Comparison of ENCODE assay signal across 8 cellular contexts in the genomic region with DNA sequence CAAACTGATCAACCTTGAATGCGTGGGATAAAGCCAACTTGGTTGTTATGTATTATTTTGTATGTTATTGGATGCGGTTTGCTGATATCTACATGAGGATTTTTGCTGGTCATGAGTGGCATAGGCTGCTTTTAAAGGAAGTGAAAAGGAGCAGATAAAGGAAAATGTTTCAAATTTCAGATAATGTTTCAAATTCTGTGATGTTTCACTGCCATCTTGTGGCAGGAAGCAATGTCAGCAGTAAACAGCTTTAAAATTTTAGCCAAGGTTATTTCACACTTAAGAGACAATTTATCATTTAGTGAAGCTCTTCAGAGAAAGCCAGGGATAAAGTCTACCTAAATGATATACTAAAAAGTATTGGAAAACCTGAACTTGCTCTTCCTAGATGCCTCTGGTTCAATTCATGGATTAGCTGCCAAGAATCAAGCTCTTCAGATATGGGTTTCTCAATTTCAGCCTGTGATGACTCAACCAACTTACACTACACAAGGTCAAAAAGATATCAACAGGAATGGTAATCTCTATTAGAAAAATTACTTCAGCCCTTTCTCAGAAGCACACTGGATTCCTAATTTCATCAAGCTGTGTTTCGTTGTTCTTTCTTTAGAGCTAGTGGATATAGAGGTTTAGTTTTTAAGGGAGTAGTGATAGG.
DNase-seq lines count a peak whose midpoint lies in the region; ATAC-seq, FAIRE-seq and TF ChIP-seq lines count a peak whose summit lies in the region.

No MANE protein-coding gene starts in this region.

- no peak overlapping the region for H3K4me2 ChIP-seq in astrocyte (ENCODE audit: low read length)
- H3K4me2 ChIP-seq in keratinocyte (ENCODE audit: control insufficient read depth, extremely low read depth, insufficient read depth, low read depth, low read length) = no peak overlapping the region

- peaks cover 1% of the 10 kb centered on the region for H3K4me1 Mint-ChIP-seq in astrocyte (ENCODE audit: low read depth, unreplicated experiment)

- no peak overlapping the region for H3K9ac ChIP-seq in astrocyte (ENCODE audit: low read length)
- no peak overlapping the region for H3K9ac ChIP-seq in keratinocyte (ENCODE audit: control insufficient read depth, extremely low read depth, insufficient read depth, low read length)

- no peaks in the 10 kb centered on the region for H3K9me3 ChIP-seq in astrocyte (ENCODE audit: insufficient read depth, low read depth, low read length)
- no peaks in the 10 kb centered on the region for H3K9me3 ChIP-seq in keratinocyte (ENCODE audit: control insufficient read depth, low read depth, low read length)
- no peaks in the 10 kb centered on the region for H3K9me3 ChIP-seq in vagina

- DNase-seq in COLO829 (ENCODE audit: low spot score) = peak; percentile 42
- peak; percentile 11 for DNase-seq in Jurkat, Clone E6-1 (ENCODE audit: low read depth, low spot score)
- peak; percentile 29 for DNase-seq in astrocyte (ENCODE audit: low read depth)
- DNase-seq in keratinocyte (ENCODE audit: low read depth, low spot score) = no peak
- DNase-seq in vagina (ENCODE audit: extremely low spot score in 2 of 2) = no peak
- no peak for DNase-seq in stimulated activated CD4-positive, alpha-beta T cell treated with anti-CD3 and anti-CD28 coated beads, Interleukin-2, amount 100 ng/mL, for 24 hours
- no peak for DNase-seq in activated CD4-positive, CD25-positive, alpha-beta regulatory T cell treated with anti-CD3 and anti-CD28 coated beads, Interleukin-2, amount 50 U/mL, for 72 hours

- no peaks in the 10 kb centered on the region for H3K27me3 Mint-ChIP-seq in astrocyte (ENCODE audit: low read depth, unreplicated experiment)

- FAIRE-seq in astrocyte (lab: Jason Lieb, UNC) (no peak), keratinocyte (lab: Jason Lieb, UNC) (no peak)

- H2AFZ ChIP-seq in astrocyte (ENCODE audit: low read depth, low read length) (no peak overlapping the region), keratinocyte (ENCODE audit: control insufficient read depth, low read length) (no peak overlapping the region)

- H3K4me3 Mint-ChIP-seq in astrocyte (ENCODE audit: unreplicated experiment) = no peak overlapping the region

- TF ChIP-seq CTCF in astrocyte (IDR thresholded peaks at IDR 0.05; ENCODE audit: insufficient read depth, low read depth, low read length) = peak; percentile 90
- TF ChIP-seq CTCF in keratinocyte (optimal IDR thresholded peaks at IDR 0.05 in 1 of 3, IDR thresholded peaks at IDR 0.05 in 1 of 3, conservative IDR thresholded peaks at IDR 0.05 in 1 of 3; ENCODE audit: extremely low read depth in 1 of 3, insufficient read depth in 2 of 3, low read length in 3 of 3) = peak in 2 of 3 experiments; percentile 29 to 60
- peak; percentile 17 to 36 (median 18) for TF ChIP-seq CTCF in vagina (IDR thresholded peaks at IDR 0.05)

- intact Hi-C loops in vagina (cut with DNase I) = no loop called here

- no peak for TF ChIP-seq POLR2A in vagina (IDR thresholded peaks at IDR 0.05)

- H3K27me3 ChIP-seq in astrocyte (ENCODE audit: insufficient read depth, low read length) (no peaks in the 10 kb centered on the region), keratinocyte (ENCODE audit: control insufficient read depth, extremely low read depth, insufficient read depth, low read length) (no peaks in the 10 kb centered on the region), vagina (no peaks in the 10 kb centered on the region)

- no peak overlapping the region for H3K27ac Mint-ChIP-seq in astrocyte (ENCODE audit: unreplicated experiment)

- no peak overlapping the region for H3K4me3 ChIP-seq in Jurkat, Clone E6-1 (ENCODE audit: low read length)
- no peak overlapping the region for H3K4me3 ChIP-seq in astrocyte (ENCODE audit: insufficient read depth, low read depth, low read length)
- H3K4me3 ChIP-seq in keratinocyte (ENCODE audit: control insufficient read depth in 2 of 3, extremely low read depth in 1 of 3, insufficient read depth in 2 of 3, low read depth in 1 of 3, low read length in 3 of 3) = no peak overlapping the region
- H3K4me3 ChIP-seq in vagina = no peak overlapping the region

- H3K9me1 ChIP-seq in keratinocyte (ENCODE audit: control insufficient read depth, extremely low read depth, insufficient read depth, low read length) = no peaks in the 10 kb centered on the region

- peaks cover 48% of the 10 kb centered on the region for H3K36me3 ChIP-seq in astrocyte (ENCODE audit: insufficient read depth, low read length)
- peaks cover 26 to 27% of the 10 kb centered on the region in 2 experiments for H3K36me3 ChIP-seq in keratinocyte (ENCODE audit: control insufficient read depth in 2 of 2, extremely low read depth in 1 of 2, insufficient read depth in 2 of 2, low read length in 2 of 2)
- H3K36me3 ChIP-seq in vagina = peaks cover 0 to 39% of the 10 kb centered on the region in 2 donors

- dilution Hi-C loops in keratinocyte (cut with MboI; ENCODE audit: extremely low pct_ligation_motif_present, low sequenced_read_pairs) = no loop called here

- ATAC-seq in GM18867 (IDR thresholded peaks at IDR 0.05; ENCODE audit: unreplicated experiment) = no peak

- H3K36me3 Mint-ChIP-seq in astrocyte (ENCODE audit: low read depth, unreplicated experiment) = peaks cover 7% of the 10 kb centered on the region

- H3K4me1 ChIP-seq in astrocyte (ENCODE audit: insufficient read depth, low read length) (no peaks in the 10 kb centered on the region), keratinocyte (ENCODE audit: control insufficient read depth, extremely low read depth, insufficient read depth, low read length) (no peaks in the 10 kb centered on the region), vagina (no peaks in the 10 kb centered on the region)

- H3K9me3 Mint-ChIP-seq in astrocyte (ENCODE audit: unreplicated experiment) = no peaks in the 10 kb centered on the region

- H3K27ac ChIP-seq in astrocyte (ENCODE audit: low read depth, low read length) (no peak overlapping the region), keratinocyte (ENCODE audit: control insufficient read depth, insufficient read depth, low read length) (no peak overlapping the region), vagina (no peak overlapping the region)

- H3K79me2 ChIP-seq in astrocyte (ENCODE audit: insufficient read depth, low read length) (no peaks in the 10 kb centered on the region), keratinocyte (ENCODE audit: control insufficient read depth, insufficient read depth, low read length) (no peaks in the 10 kb centered on the region)

- H4K20me1 ChIP-seq in astrocyte (ENCODE audit: insufficient read depth, low read length) (peaks cover 7% of the 10 kb centered on the region), keratinocyte (ENCODE audit: control insufficient read depth, extremely low read depth, insufficient read depth, low read length) (no peaks in the 10 kb centered on the region)

Comparison
In these comparisons a context has a peak if more than half of its experiments do, and no peak if none do; other contexts are left out.
1. DNase-seq: peak in COLO829 (single experiment), Jurkat, Clone E6-1 (single experiment) and astrocyte (single experiment); none in keratinocyte (single experiment), vagina (0 of 2), stimulated activated CD4-positive, alpha-beta T cell treated with anti-CD3 and anti-CD28 coated beads, Interleukin-2, amount 100 ng/mL, for 24 hours (0 of 2) and activated CD4-positive, CD25-positive, alpha-beta regulatory T cell treated with anti-CD3 and anti-CD28 coated beads, Interleukin-2, amount 50 U/mL, for 72 hours (single experiment).
2. CTCF ChIP-seq: peak in every context shown above with its lines; median percentile 90 in astrocyte; 44 in keratinocyte; 18 in vagina.